ENCODE assay signal across 9 cellular contexts in genomic region chr19:17090501-17091074, GRCh38. TPM values are rescaled to one million over a fixed set of nuclear protein-coding genes. Genes with fewer than 3 reads are reported as not detected.
DNase-seq lines count a peak whose midpoint lies in the region; ATAC-seq and TF ChIP-seq lines count a peak whose summit lies in the region.
"Had no signal": no experiment of that assay in that cellular context is flagged by ENCODE, and none has a peak within 500 bp of the region (broad histone marks: within the 10 kb centered on the region; RNA-seq: fewer than 3 reads in every experiment).

No MANE protein-coding gene starts in this region.

- no peaks in the 10 kb centered on the region for H3K27me3 Mint-ChIP-seq in CD8-positive, alpha-beta memory T cell
- H3K27me3 Mint-ChIP-seq in T-cell, result no peaks in the 10 kb centered on the region
- H3K27me3 Mint-ChIP-seq in chondrocyte (ENCODE audit: low read depth), result no peaks in the 10 kb centered on the region

- peak in 1 of 5 donors; percentile 37 for DNase-seq in CD8-positive, alpha-beta memory T cell
- peak in 6 of 34 experiments; percentile 16 to 39 (median 36) for DNase-seq in T-cell
- no peak for DNase-seq in chondrocyte (ENCODE audit: low spot score)
- no peak for DNase-seq in OCI-M1 (lab: John Stamatoyannopoulos, UW)
- no peak for DNase-seq in NCI-H2227 (lab: John Stamatoyannopoulos, UW; ENCODE audit: unreplicated experiment)
- DNase-seq: effector CD8-positive, alpha-beta T cell had no signal

- POLR2A ChIA-PET in CD8-positive, alpha-beta memory T cell (lab: Charles Lee), result no interaction called here
- POLR2A ChIA-PET in T-cell (lab: Charles Lee), result no interaction called here

- H3K27ac Mint-ChIP-seq in CD8-positive, alpha-beta memory T cell, result peak overlapping the region in 6 of 8 donors; percentile 17 to 75 (median 64)
- H3K27ac Mint-ChIP-seq in T-cell (peak overlapping the region; percentile 77), chondrocyte (ENCODE audit: unreplicated experiment) (peak overlapping the region; percentile 94)

- H3K4me1 ChIP-seq in CD8-positive, alpha-beta memory T cell (ENCODE audit: insufficient read depth, low read length), result peaks cover 36% of the 10 kb centered on the region
- H3K4me1 ChIP-seq in rectal smooth muscle tissue (ENCODE audit: control insufficient read depth, insufficient read depth, low read length), result peaks cover 18% of the 10 kb centered on the region

- no peak overlapping the region for H3K4me3 ChIP-seq in CD8-positive, alpha-beta memory T cell (ENCODE audit: low read length)
- no peak overlapping the region for H3K4me3 ChIP-seq in rectal smooth muscle tissue (ENCODE audit: low read length)

- peak overlapping the region in 3 of 7 donors; percentile 16 to 48 (median 27) for H3K4me3 Mint-ChIP-seq in CD8-positive, alpha-beta memory T cell
- H3K4me3 Mint-ChIP-seq in T-cell (peak overlapping the region in 1 of 3 donors; percentile 30), chondrocyte (ENCODE audit: unreplicated experiment) (no peak overlapping the region)

- no peaks in the 10 kb centered on the region for H3K27me3 ChIP-seq in CD8-positive, alpha-beta memory T cell (ENCODE audit: insufficient read depth, low read length, poor library complexity, severe bottlenecking)
- no peaks in the 10 kb centered on the region for H3K27me3 ChIP-seq in rectal smooth muscle tissue (ENCODE audit: control insufficient read depth, insufficient read depth, low read length)

- ATAC-seq in T-cell (replicated peaks in 1 of 4) (peak in 3 of 4 experiments; percentile 38 to 84 (median 76)), HG03045 (IDR thresholded peaks at IDR 0.05; ENCODE audit: unreplicated experiment) (no peak), HG03457 (IDR thresholded peaks at IDR 0.05; ENCODE audit: unreplicated experiment) (no peak)

- peaks cover 0 to 52% (median 0%) of the 10 kb centered on the region in 3 donors for H3K36me3 Mint-ChIP-seq in CD8-positive, alpha-beta memory T cell
- H3K36me3 Mint-ChIP-seq in T-cell, result peaks cover 14% of the 10 kb centered on the region
- H3K36me3 Mint-ChIP-seq in chondrocyte (ENCODE audit: low read depth), result peaks cover 2% of the 10 kb centered on the region

- no peak overlapping the region for H3K9ac ChIP-seq in rectal smooth muscle tissue (ENCODE audit: low read length)

- H3K27ac ChIP-seq in CD8-positive, alpha-beta memory T cell (ENCODE audit: low read depth, low read length), result no peak overlapping the region
- peak overlapping the region; percentile 89 for H3K27ac ChIP-seq in rectal smooth muscle tissue (ENCODE audit: low read depth, low read length)

- no peaks in the 10 kb centered on the region for H3K9me3 ChIP-seq in CD8-positive, alpha-beta memory T cell (ENCODE audit: low read length)

- no peaks in the 10 kb centered on the region for H3K9me3 Mint-ChIP-seq in CD8-positive, alpha-beta memory T cell
- H3K9me3 Mint-ChIP-seq in T-cell (no peaks in the 10 kb centered on the region), chondrocyte (ENCODE audit: low read depth) (no peaks in the 10 kb centered on the region)

- peaks cover 43 to 85% (median 52%) of the 10 kb centered on the region in 3 donors for H3K4me1 Mint-ChIP-seq in CD8-positive, alpha-beta memory T cell
- H3K4me1 Mint-ChIP-seq in T-cell (peaks cover 62 to 66% (median 65%) of the 10 kb centered on the region in 3 donors), chondrocyte (ENCODE audit: low read depth) (peaks cover 46% of the 10 kb centered on the region)

- CTCF ChIA-PET in CD8-positive, alpha-beta memory T cell (lab: Charles Lee), result interaction anchor here (0.6 kb wide), 2 partner anchors 22 to 140 kb away, joined by 3 read pairs; no protein-coding TSS in a partner anchor
- CTCF ChIA-PET in T-cell (lab: Charles Lee), result interaction anchor here in 1 of 2 donors (0.8 kb wide), 1 partner anchor 14 kb away, joined by 3 read pairs; no protein-coding TSS in a partner anchor

- H3K36me3 ChIP-seq in CD8-positive, alpha-beta memory T cell (ENCODE audit: insufficient read depth, low read length), result no peaks in the 10 kb centered on the region
- H3K36me3 ChIP-seq in rectal smooth muscle tissue (ENCODE audit: control insufficient read depth, insufficient read depth, low read length), result no peaks in the 10 kb centered on the region

- TF ChIP-seq CTCF in chondrocyte (IDR thresholded peaks at IDR 0.05), result no peak

RNA-seq across cellular contexts. Expression of gene MYO9B, which starts 15.0 kb away (rescaled TPM):
- 100 to 1,000 TPM; 104 to 108 TPM for total RNA-seq in CD8-positive, alpha-beta memory T cell
- polyA plus RNA-seq in CD8-positive, alpha-beta memory T cell, result 24.9 TPM
- total RNA-seq in T-cell (100 to 1,000 TPM; 185 to 220 (median 202) TPM), chondrocyte (90.8 to 98.1 TPM (median 94.6 TPM) in 3 replicates)

RNA-seq across cellular contexts. Expression of gene HAUS8, which starts 15.3 kb away (rescaled TPM):
- total RNA-seq in CD8-positive, alpha-beta memory T cell, result 10 to 100 TPM; 33.4 to 36.4 TPM
- 9.7 TPM for polyA plus RNA-seq in CD8-positive, alpha-beta memory T cell
- total RNA-seq in T-cell (10 to 100 TPM; 16.6 to 20.4 (median 19.3) TPM), chondrocyte (7.8 to 9.5 TPM (median 8.2 TPM) in 3 replicates)

Comparison
In these comparisons a context has a peak if more than half of its experiments do, and no peak if none do; other contexts are left out.
1. ATAC-seq: peak in T-cell (3 of 4); none in HG03045 (single experiment) and HG03457 (single experiment).
2. Peak in every context shown above with its lines, with median percentiles within 50 percentile points of each other: H3K27ac Mint-ChIP-seq.